In the genomic region with DNA sequence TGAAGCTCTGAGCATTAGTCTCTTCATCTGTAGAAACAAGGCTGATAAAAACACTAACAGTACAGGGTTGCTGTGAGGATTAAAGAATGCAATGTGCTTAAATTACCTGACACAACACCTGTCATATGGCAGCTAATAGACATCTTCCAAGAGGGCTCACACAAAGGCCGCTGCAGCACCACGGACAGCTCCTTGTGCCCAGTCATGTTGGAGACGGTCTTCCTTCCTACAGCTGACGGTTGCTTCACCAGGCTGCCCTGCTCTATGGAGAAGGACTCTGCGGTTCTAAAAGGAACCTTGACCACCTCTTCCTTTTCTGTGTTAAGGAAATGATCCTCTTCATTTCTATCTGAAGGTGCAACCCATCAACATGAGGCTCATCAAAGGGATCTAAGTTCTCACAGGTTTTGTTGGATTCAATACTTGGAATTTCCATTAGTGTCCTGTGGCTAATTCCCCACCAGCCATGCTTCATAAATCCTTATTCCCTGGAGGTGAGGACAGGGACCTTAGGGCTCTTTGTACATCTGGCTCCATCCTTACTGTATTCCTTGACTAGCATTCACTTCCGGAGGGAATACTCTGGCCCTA, we compare ENCODE assay signal across 1 cellular context.
TF ChIP-seq lines count a peak whose summit lies in the region.

No MANE protein-coding gene starts in this region.

TF ChIP-seq in HepG2, 621 proteins besides CTCF, POLR2A, EP300 and RAD21 (continued from another document and continues in another):
- TF ChIP-seq, protein P1, sequence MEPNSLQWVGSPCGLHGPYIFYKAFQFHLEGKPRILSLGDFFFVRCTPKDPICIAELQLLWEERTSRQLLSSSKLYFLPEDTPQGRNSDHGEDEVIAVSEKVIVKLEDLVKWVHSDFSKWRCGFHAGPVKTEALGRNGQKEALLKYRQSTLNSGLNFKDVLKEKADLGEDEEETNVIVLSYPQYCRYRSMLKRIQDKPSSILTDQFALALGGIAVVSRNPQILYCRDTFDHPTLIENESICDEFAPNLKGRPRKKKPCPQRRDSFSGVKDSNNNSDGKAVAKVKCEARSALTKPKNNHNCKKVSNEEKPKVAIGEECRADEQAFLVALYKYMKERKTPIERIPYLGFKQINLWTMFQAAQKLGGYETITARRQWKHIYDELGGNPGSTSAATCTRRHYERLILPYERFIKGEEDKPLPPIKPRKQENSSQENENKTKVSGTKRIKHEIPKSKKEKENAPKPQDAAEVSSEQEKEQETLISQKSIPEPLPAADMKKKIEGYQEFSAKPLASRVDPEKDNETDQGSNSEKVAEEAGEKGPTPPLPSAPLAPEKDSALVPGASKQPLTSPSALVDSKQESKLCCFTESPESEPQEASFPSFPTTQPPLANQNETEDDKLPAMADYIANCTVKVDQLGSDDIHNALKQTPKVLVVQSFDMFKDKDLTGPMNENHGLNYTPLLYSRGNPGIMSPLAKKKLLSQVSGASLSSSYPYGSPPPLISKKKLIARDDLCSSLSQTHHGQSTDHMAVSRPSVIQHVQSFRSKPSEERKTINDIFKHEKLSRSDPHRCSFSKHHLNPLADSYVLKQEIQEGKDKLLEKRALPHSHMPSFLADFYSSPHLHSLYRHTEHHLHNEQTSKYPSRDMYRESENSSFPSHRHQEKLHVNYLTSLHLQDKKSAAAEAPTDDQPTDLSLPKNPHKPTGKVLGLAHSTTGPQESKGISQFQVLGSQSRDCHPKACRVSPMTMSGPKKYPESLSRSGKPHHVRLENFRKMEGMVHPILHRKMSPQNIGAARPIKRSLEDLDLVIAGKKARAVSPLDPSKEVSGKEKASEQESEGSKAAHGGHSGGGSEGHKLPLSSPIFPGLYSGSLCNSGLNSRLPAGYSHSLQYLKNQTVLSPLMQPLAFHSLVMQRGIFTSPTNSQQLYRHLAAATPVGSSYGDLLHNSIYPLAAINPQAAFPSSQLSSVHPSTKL (CRISPR knock-in tag; IDR thresholded peaks at IDR 0.05): peak; percentile 63; the same call in 1 of the 2 replicates
- TF ChIP-seq SMAD9 (CRISPR knock-in tag; IDR thresholded peaks at IDR 0.05) (0 out of 2 replicates have a peak, but pooled peaks have one; percentile 57), KLF16 (CRISPR knock-in tag; IDR thresholded peaks at IDR 0.05) (peak in 1 of 2 experiments; percentile 28; a peak in 1 of 4 replicates), HCFC1 (IDR thresholded peaks at IDR 0.05; ENCODE audit: low read depth, low read length) (peak; percentile 29; the same call in 1 of the 2 replicates), SRSF1 (optimal IDR thresholded peaks at IDR 0.05; ENCODE audit: low read depth, low read length) (no peak), CBX5 (CRISPR knock-in tag; IDR thresholded peaks at IDR 0.05; ENCODE audit: borderline replicate concordance) (no peak), CENPT (CRISPR knock-in tag; IDR thresholded peaks at IDR 0.05; ENCODE audit: low read depth) (0 out of 2 replicates have a peak, but pooled peaks have one; percentile 68), RBAK (CRISPR knock-in tag; IDR thresholded peaks at IDR 0.05) (no peak), WIZ (CRISPR knock-in tag; IDR thresholded peaks at IDR 0.05) (peak; percentile 100), FOSL2 (CRISPR knock-in tag; IDR thresholded peaks at IDR 0.05) (peak; percentile 64), ELF3 (CRISPR knock-in tag; IDR thresholded peaks at IDR 0.05) (peak; percentile 79), SIX4 (CRISPR knock-in tag; IDR thresholded peaks at IDR 0.05) (peak; percentile 77; the same call in 1 of the 2 replicates), ZNF335 (CRISPR knock-in tag; IDR thresholded peaks at IDR 0.05) (0 out of 2 replicates have a peak, but pooled peaks have one; percentile 71), ZNF816 (CRISPR knock-in tag; IDR thresholded peaks at IDR 0.05; ENCODE audit: borderline replicate concordance) (peak; percentile 62; the same call in 1 of the 2 replicates), ZNF367 (CRISPR knock-in tag; IDR thresholded peaks at IDR 0.05; ENCODE audit: borderline replicate concordance) (peak; percentile 67; the same call in 1 of the 2 replicates), SOX13 (IDR thresholded peaks at IDR 0.05) (no peak), SOX13 (CRISPR knock-in tag; conservative IDR thresholded peaks at IDR 0.05 in 1 of 2, IDR thresholded peaks at IDR 0.05 in 1 of 2) (peak in 1 of 2 experiments; percentile 50; a peak in 2 of 4 replicates), TOPORS (CRISPR knock-in tag; IDR thresholded peaks at IDR 0.05) (no peak), ZNF432 (CRISPR knock-in tag; IDR thresholded peaks at IDR 0.05; ENCODE audit: borderline replicate concordance) (no peak), ZBTB21 (CRISPR knock-in tag; IDR thresholded peaks at IDR 0.05) (peak; percentile 50; the same call in 1 of the 2 replicates), ZBTB1 (CRISPR knock-in tag; IDR thresholded peaks at IDR 0.05; ENCODE audit: borderline replicate concordance) (peak; percentile 58; the same call in 1 of the 2 replicates), BORCS8-MEF2B (CRISPR knock-in tag; IDR thresholded peaks at IDR 0.05) (peak; percentile 76)
- TF ChIP-seq, protein P2, sequence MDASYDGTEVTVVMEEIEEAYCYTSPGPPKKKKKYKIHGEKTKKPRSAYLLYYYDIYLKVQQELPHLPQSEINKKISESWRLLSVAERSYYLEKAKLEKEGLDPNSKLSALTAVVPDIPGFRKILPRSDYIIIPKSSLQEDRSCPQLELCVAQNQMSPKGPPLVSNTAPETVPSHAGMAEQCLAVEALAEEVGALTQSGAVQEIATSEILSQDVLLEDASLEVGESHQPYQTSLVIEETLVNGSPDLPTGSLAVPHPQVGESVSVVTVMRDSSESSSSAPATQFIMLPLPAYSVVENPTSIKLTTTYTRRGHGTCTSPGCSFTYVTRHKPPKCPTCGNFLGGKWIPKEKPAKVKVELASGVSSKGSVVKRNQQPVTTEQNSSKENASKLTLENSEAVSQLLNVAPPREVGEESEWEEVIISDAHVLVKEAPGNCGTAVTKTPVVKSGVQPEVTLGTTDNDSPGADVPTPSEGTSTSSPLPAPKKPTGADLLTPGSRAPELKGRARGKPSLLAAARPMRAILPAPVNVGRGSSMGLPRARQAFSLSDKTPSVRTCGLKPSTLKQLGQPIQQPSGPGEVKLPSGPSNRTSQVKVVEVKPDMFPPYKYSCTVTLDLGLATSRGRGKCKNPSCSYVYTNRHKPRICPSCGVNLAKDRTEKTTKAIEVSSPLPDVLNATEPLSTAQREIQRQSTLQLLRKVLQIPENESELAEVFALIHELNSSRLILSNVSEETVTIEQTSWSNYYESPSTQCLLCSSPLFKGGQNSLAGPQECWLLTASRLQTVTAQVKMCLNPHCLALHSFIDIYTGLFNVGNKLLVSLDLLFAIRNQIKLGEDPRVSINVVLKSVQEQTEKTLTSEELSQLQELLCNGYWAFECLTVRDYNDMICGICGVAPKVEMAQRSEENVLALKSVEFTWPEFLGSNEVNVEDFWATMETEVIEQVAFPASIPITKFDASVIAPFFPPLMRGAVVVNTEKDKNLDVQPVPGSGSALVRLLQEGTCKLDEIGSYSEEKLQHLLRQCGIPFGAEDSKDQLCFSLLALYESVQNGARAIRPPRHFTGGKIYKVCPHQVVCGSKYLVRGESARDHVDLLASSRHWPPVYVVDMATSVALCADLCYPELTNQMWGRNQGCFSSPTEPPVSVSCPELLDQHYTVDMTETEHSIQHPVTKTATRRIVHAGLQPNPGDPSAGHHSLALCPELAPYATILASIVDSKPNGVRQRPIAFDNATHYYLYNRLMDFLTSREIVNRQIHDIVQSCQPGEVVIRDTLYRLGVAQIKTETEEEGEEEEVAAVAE (CRISPR knock-in tag; IDR thresholded peaks at IDR 0.05; ENCODE audit: borderline replicate concordance): peak; percentile 66; the same call in 1 of the 2 replicates
- TF ChIP-seq, protein P3, sequence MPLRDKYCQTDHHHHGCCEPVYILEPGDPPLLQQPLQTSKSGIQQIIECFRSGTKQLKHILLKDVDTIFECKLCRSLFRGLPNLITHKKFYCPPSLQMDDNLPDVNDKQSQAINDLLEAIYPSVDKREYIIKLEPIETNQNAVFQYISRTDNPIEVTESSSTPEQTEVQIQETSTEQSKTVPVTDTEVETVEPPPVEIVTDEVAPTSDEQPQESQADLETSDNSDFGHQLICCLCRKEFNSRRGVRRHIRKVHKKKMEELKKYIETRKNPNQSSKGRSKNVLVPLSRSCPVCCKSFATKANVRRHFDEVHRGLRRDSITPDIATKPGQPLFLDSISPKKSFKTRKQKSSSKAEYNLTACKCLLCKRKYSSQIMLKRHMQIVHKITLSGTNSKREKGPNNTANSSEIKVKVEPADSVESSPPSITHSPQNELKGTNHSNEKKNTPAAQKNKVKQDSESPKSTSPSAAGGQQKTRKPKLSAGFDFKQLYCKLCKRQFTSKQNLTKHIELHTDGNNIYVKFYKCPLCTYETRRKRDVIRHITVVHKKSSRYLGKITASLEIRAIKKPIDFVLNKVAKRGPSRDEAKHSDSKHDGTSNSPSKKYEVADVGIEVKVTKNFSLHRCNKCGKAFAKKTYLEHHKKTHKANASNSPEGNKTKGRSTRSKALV (CRISPR knock-in tag; IDR thresholded peaks at IDR 0.05): peak; percentile 66; the same call in 1 of the 2 replicates
- TF ChIP-seq, protein P4, sequence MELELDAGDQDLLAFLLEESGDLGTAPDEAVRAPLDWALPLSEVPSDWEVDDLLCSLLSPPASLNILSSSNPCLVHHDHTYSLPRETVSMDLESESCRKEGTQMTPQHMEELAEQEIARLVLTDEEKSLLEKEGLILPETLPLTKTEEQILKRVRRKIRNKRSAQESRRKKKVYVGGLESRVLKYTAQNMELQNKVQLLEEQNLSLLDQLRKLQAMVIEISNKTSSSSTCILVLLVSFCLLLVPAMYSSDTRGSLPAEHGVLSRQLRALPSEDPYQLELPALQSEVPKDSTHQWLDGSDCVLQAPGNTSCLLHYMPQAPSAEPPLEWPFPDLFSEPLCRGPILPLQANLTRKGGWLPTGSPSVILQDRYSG (CRISPR knock-in tag; IDR thresholded peaks at IDR 0.05): peak; percentile 70; the same call in 1 of the 2 replicates
- TF ChIP-seq, protein P5, sequence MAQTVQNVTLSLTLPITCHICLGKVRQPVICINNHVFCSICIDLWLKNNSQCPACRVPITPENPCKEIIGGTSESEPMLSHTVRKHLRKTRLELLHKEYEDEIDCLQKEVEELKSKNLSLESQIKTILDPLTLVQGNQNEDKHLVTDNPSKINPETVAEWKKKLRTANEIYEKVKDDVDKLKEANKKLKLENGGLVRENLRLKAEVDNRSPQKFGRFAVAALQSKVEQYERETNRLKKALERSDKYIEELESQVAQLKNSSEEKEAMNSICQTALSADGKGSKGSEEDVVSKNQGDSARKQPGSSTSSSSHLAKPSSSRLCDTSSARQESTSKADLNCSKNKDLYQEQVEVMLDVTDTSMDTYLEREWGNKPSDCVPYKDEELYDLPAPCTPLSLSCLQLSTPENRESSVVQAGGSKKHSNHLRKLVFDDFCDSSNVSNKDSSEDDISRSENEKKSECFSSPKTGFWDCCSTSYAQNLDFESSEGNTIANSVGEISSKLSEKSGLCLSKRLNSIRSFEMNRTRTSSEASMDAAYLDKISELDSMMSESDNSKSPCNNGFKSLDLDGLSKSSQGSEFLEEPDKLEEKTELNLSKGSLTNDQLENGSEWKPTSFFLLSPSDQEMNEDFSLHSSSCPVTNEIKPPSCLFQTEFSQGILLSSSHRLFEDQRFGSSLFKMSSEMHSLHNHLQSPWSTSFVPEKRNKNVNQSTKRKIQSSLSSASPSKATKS (CRISPR knock-in tag; IDR thresholded peaks at IDR 0.05): no peak
- TF ChIP-seq, protein P6, sequence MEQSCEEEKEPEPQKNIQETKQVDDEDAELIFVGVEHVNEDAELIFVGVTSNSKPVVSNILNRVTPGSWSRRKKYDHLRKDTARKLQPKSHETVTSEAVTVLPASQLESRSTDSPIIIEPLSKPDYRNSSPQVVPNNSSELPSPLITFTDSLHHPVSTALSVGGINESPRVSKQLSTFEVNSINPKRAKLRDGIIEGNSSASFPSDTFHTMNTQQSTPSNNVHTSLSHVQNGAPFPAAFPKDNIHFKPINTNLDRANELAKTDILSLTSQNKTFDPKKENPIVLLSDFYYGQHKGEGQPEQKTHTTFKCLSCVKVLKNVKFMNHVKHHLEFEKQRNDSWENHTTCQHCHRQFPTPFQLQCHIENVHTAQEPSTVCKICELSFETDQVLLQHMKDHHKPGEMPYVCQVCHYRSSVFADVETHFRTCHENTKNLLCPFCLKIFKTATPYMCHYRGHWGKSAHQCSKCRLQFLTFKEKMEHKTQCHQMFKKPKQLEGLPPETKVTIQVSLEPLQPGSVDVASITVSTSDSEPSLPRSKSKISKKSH (CRISPR knock-in tag; IDR thresholded peaks at IDR 0.05; ENCODE audit: borderline replicate concordance): no peak
- TF ChIP-seq, protein P7, sequence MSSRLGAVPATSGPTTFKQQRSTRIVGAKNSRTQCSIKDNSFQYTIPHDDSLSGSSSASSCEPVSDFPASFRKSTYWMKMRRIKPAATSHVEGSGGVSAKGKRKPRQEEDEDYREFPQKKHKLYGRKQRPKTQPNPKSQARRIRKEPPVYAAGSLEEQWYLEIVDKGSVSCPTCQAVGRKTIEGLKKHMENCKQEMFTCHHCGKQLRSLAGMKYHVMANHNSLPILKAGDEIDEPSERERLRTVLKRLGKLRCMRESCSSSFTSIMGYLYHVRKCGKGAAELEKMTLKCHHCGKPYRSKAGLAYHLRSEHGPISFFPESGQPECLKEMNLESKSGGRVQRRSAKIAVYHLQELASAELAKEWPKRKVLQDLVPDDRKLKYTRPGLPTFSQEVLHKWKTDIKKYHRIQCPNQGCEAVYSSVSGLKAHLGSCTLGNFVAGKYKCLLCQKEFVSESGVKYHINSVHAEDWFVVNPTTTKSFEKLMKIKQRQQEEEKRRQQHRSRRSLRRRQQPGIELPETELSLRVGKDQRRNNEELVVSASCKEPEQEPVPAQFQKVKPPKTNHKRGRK (CRISPR knock-in tag; IDR thresholded peaks at IDR 0.05): no peak
- TF ChIP-seq, protein P8, sequence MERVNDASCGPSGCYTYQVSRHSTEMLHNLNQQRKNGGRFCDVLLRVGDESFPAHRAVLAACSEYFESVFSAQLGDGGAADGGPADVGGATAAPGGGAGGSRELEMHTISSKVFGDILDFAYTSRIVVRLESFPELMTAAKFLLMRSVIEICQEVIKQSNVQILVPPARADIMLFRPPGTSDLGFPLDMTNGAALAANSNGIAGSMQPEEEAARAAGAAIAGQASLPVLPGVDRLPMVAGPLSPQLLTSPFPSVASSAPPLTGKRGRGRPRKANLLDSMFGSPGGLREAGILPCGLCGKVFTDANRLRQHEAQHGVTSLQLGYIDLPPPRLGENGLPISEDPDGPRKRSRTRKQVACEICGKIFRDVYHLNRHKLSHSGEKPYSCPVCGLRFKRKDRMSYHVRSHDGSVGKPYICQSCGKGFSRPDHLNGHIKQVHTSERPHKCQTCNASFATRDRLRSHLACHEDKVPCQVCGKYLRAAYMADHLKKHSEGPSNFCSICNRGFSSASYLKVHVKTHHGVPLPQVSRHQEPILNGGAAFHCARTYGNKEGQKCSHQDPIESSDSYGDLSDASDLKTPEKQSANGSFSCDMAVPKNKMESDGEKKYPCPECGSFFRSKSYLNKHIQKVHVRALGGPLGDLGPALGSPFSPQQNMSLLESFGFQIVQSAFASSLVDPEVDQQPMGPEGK (CRISPR knock-in tag; IDR thresholded peaks at IDR 0.05): peak; percentile 35; the same call in 1 of the 2 replicates
